ENCODE assay signal across 19 cellular contexts in genomic region chrX:85994787-85995186, GRCh38.
"Had no signal": no experiment of that assay in that cellular context is flagged by ENCODE, and none has a peak within 500 bp of the region (broad histone marks: within the 10 kb centered on the region; RNA-seq: fewer than 3 reads in every experiment).

No MANE protein-coding gene starts in this region.

- H3K36me3 ChIP-seq: ascending aorta, esophagus muscularis mucosa, prostate gland, right atrium auricular region had no signal

- H3K27me3 ChIP-seq: ascending aorta, esophagus muscularis mucosa, right atrium auricular region had no signal

- H3K27ac ChIP-seq: ascending aorta, esophagus muscularis mucosa, prostate gland, right atrium auricular region had no signal

- FAIRE-seq: endothelial cell of umbilical vein had no signal

- ATAC-seq: activated CD8-positive, alpha-beta T cell treated with anti-CD3 and anti-CD28 coated beads, Interleukin-2, amount 10 ng/mL, durations not matched to agents 7 days and 5 days; activated naive CD8-positive, alpha-beta T cell treated with anti-CD3 and anti-CD28 coated beads, Interleukin-2, amount 50 U/mL, for 24 hours; left ventricle myocardium superior; naive thymus-derived CD4-positive, alpha-beta T cell; T-cell had no signal

- H3K9me3 ChIP-seq: ascending aorta, esophagus muscularis mucosa, prostate gland, right atrium auricular region had no signal

- H3K4me1 ChIP-seq: ascending aorta, prostate gland, right atrium auricular region had no signal

- DNase-seq: activated CD4-positive, alpha-beta T cell treated with anti-CD3 and anti-CD28 coated beads, Interleukin-2, amount 10 ng/mL, durations not matched to agents 7 days and 5 days; activated CD8-positive, alpha-beta T cell treated with anti-CD3 and anti-CD28 coated beads, Interleukin-2, amount 10 ng/mL, durations not matched to agents 7 days and 5 days; activated naive CD4-positive, alpha-beta T cell treated with Interleukin-2 at 50 U/mL for 16 hours; activated naive CD8-positive, alpha-beta T cell treated with anti-CD3 and anti-CD28 coated beads, Interleukin-2, amount 50 U/mL, for 24 hours; activated T-cell treated with anti-CD3 and anti-CD28 coated beads, Interleukin-2, amount 50 U/mL, for 24 hours; effector CD4-positive, alpha-beta T cell; foreskin melanocyte; kidney glomerular epithelial cell; left ventricle myocardium superior; naive thymus-derived CD4-positive, alpha-beta T cell; stimulated activated CD4-positive, alpha-beta T cell treated with anti-CD3 and anti-CD28 coated beads, Interleukin-2, amount 100 ng/mL, for 24 hours; T-cell; T-helper 9 cell; trophoblast cell had no signal

- H3K4me3 ChIP-seq: ascending aorta, esophagus muscularis mucosa, prostate gland, right atrium auricular region had no signal
